ENCODE assay signal across 27 cellular contexts in genomic region chr1:160608514-160608913, GRCh38. TPM values are rescaled to one million over a fixed set of nuclear protein-coding genes. Genes with fewer than 3 reads are reported as not detected.
DNase-seq lines count a peak whose midpoint lies in the region; ATAC-seq and TF ChIP-seq lines count a peak whose summit lies in the region.
"Had no signal": no experiment of that assay in that cellular context is flagged by ENCODE, and none has a peak within 500 bp of the region (broad histone marks: within the 10 kb centered on the region; RNA-seq: fewer than 3 reads in every experiment).

No MANE protein-coding gene starts in this region.

- H3K9me2 ChIP-seq in SU-DHL-6 (replicated peaks; ENCODE audit: insufficient read depth, low read length): no peaks in the 10 kb centered on the region

- peaks cover 72% of the 10 kb centered on the region for H3K36me3 ChIP-seq in BLaER1
- peaks cover 63% of the 10 kb centered on the region for H3K36me3 ChIP-seq in CD4-positive, CD25-positive, alpha-beta regulatory T cell (ENCODE audit: control insufficient read depth, insufficient read depth, low read length)
- H3K36me3 ChIP-seq in SU-DHL-6 (ENCODE audit: low read length): peaks cover 7% of the 10 kb centered on the region; the same call in 1 of the 2 replicates
- H3K36me3 ChIP-seq in effector memory CD4-positive, alpha-beta T cell (ENCODE audit: control insufficient read depth, insufficient read depth, low read length): peaks cover 50% of the 10 kb centered on the region
- H3K36me3 ChIP-seq: neural progenitor cell, right lobe of liver, SJSA1, tibial artery had no signal

- ATAC-seq in CD4-positive, CD25-positive, alpha-beta regulatory T cell (ENCODE audit: low read depth in 2 of 2): no peak
- ATAC-seq in naive thymus-derived CD8-positive, alpha-beta T cell: no peak
- ATAC-seq: stimulated activated naive CD8-positive, alpha-beta T cell treated with anti-CD3 and anti-CD28 coated beads, Interleukin-15, amount 100 ng/mL, for 72 hours had no signal

- peak overlapping the region in 2 of 3 donors; percentile 49 to 81 for H3K27ac Mint-ChIP-seq in CD4-positive, CD25-positive, alpha-beta regulatory T cell
- H3K27ac Mint-ChIP-seq in naive thymus-derived CD8-positive, alpha-beta T cell: peak overlapping the region in 4 of 10 donors; percentile 8 to 63 (median 43)
- H3K27ac Mint-ChIP-seq in osteocyte (ENCODE audit: unreplicated experiment): no peak overlapping the region
- H3K27ac Mint-ChIP-seq: neural progenitor cell had no signal

- H3K27me3 Mint-ChIP-seq in CD4-positive, CD25-positive, alpha-beta regulatory T cell: no peaks in the 10 kb centered on the region
- no peaks in the 10 kb centered on the region for H3K27me3 Mint-ChIP-seq in naive thymus-derived CD8-positive, alpha-beta T cell
- peaks cover 35% of the 10 kb centered on the region for H3K27me3 Mint-ChIP-seq in osteocyte (ENCODE audit: unreplicated experiment)
- H3K27me3 Mint-ChIP-seq: central memory CD8-positive, alpha-beta T cell; stimulated activated naive CD8-positive, alpha-beta T cell treated with anti-CD3 and anti-CD28 coated beads, Interleukin-15, amount 100 ng/mL, for 72 hours had no signal

- peaks cover 0 to 7% (median 2%) of the 10 kb centered on the region in 7 donors for H3K9me3 Mint-ChIP-seq in CD4-positive, CD25-positive, alpha-beta regulatory T cell
- H3K9me3 Mint-ChIP-seq in naive thymus-derived CD8-positive, alpha-beta T cell: peaks cover 0 to 20% (median 9%) of the 10 kb centered on the region in 9 donors
- H3K9me3 Mint-ChIP-seq in osteocyte (ENCODE audit: unreplicated experiment): no peaks in the 10 kb centered on the region
- H3K9me3 Mint-ChIP-seq: central memory CD8-positive, alpha-beta T cell had no signal

- TF ChIP-seq CTCF in SU-DHL-6 (IDR thresholded peaks at IDR 0.05; ENCODE audit: insufficient read depth, low read length, poor library complexity, severe bottlenecking) (no peak), osteocyte (IDR thresholded peaks at IDR 0.05) (no peak)

- POLR2A ChIA-PET in naive thymus-derived CD8-positive, alpha-beta T cell (lab: Charles Lee): interaction anchor here (0.7 to 4.5 kb wide), 8 partner anchors 10 to 195 kb away, joined by 3 to 16 read pairs (median 4); no protein-coding TSS in a partner anchor

- H3K27me3 ChIP-seq in BLaER1 (no peaks in the 10 kb centered on the region), SU-DHL-6 (ENCODE audit: low read length) (no peaks in the 10 kb centered on the region)
- H3K27me3 ChIP-seq in CD4-positive, CD25-positive, alpha-beta regulatory T cell (ENCODE audit: control insufficient read depth, insufficient read depth, low read length): no peaks in the 10 kb centered on the region
- no peaks in the 10 kb centered on the region for H3K27me3 ChIP-seq in effector memory CD4-positive, alpha-beta T cell (replicated peaks; ENCODE audit: control insufficient read depth, insufficient read depth, low read length, poor library complexity, severe bottlenecking)
- H3K27me3 ChIP-seq: neural progenitor cell, right lobe of liver had no signal

- no peak overlapping the region for H2AFZ ChIP-seq in SU-DHL-6 (ENCODE audit: low read depth, low read length, severe bottlenecking)
- H2AFZ ChIP-seq: neural progenitor cell had no signal

- peaks cover 4% of the 10 kb centered on the region; the same call in 1 of the 2 replicates for H3F3A ChIP-seq in SU-DHL-6 (ENCODE audit: insufficient read depth)

- no peaks in the 10 kb centered on the region for H3K79me2 ChIP-seq in SU-DHL-6 (ENCODE audit: insufficient read depth, low read length)

- H4K20me1 ChIP-seq in BLaER1 (no peaks in the 10 kb centered on the region), SU-DHL-6 (ENCODE audit: low read depth, low read length) (no peaks in the 10 kb centered on the region)

- peaks cover 79% of the 10 kb centered on the region for H3K4me1 ChIP-seq in BLaER1
- peaks cover 11% of the 10 kb centered on the region for H3K4me1 ChIP-seq in CD4-positive, CD25-positive, alpha-beta regulatory T cell (ENCODE audit: control insufficient read depth, insufficient read depth, low read length, poor library complexity, severe bottlenecking)
- peaks cover 17% of the 10 kb centered on the region for H3K4me1 ChIP-seq in effector memory CD4-positive, alpha-beta T cell (ENCODE audit: control insufficient read depth, insufficient read depth, low read length, poor library complexity, severe bottlenecking)
- H3K4me1 ChIP-seq: neural progenitor cell, SJSA1, tibial artery had no signal

- H3K4me2 ChIP-seq in BLaER1: peak overlapping the region; percentile 42
- H3K4me2 ChIP-seq in SU-DHL-6 (ENCODE audit: low read depth, low read length, poor library complexity, severe bottlenecking): no peak overlapping the region
- H3K4me2 ChIP-seq: neural progenitor cell had no signal

- peaks cover 48% of the 10 kb centered on the region for H3K36me3 Mint-ChIP-seq in CD4-positive, CD25-positive, alpha-beta regulatory T cell
- H3K36me3 Mint-ChIP-seq in naive thymus-derived CD8-positive, alpha-beta T cell: peaks cover 5 to 30% (median 26%) of the 10 kb centered on the region in 3 donors
- H3K36me3 Mint-ChIP-seq in osteocyte (ENCODE audit: unreplicated experiment): no peaks in the 10 kb centered on the region
- H3K36me3 Mint-ChIP-seq: neural progenitor cell had no signal

- H3K27ac ChIP-seq in BLaER1: peak overlapping the region; percentile 66
- H3K27ac ChIP-seq in CD4-positive, CD25-positive, alpha-beta regulatory T cell (ENCODE audit: insufficient read depth, low read length, poor library complexity, severe bottlenecking): no peak overlapping the region
- 0 out of 2 replicates have a peak overlapping the region, but pooled peaks have one; percentile 16 for H3K27ac ChIP-seq in SU-DHL-6 (ENCODE audit: low read depth, low read length)
- peak overlapping the region; percentile 41 for H3K27ac ChIP-seq in effector memory CD4-positive, alpha-beta T cell (ENCODE audit: insufficient read depth, low read length, poor library complexity, severe bottlenecking)
- H3K27ac ChIP-seq: dorsolateral prefrontal cortex, neural progenitor cell, SJSA1, tibial artery, VCaP had no signal

- H3K4me3 ChIP-seq in BLaER1: no peak overlapping the region
- no peak overlapping the region for H3K4me3 ChIP-seq in CD4-positive, CD25-positive, alpha-beta regulatory T cell (ENCODE audit: low read depth, low read length)
- H3K4me3 ChIP-seq in SU-DHL-6 (ENCODE audit: insufficient read depth, low read length, poor library complexity, severe bottlenecking): no peak overlapping the region
- H3K4me3 ChIP-seq in effector memory CD4-positive, alpha-beta T cell (ENCODE audit: insufficient read depth, low read depth, low read length, poor library complexity, severe bottlenecking): no peak overlapping the region
- H3K4me3 ChIP-seq: dorsolateral prefrontal cortex, neural progenitor cell, right lobe of liver, SJSA1, tibial artery had no signal

- no peak overlapping the region for H3K4me3 Mint-ChIP-seq in CD4-positive, CD25-positive, alpha-beta regulatory T cell
- H3K4me3 Mint-ChIP-seq in naive thymus-derived CD8-positive, alpha-beta T cell: no peak overlapping the region
- no peak overlapping the region for H3K4me3 Mint-ChIP-seq in osteocyte (ENCODE audit: unreplicated experiment)
- H3K4me3 Mint-ChIP-seq: central memory CD8-positive, alpha-beta T cell; neural progenitor cell; stimulated activated naive CD8-positive, alpha-beta T cell treated with anti-CD3 and anti-CD28 coated beads, Interleukin-15, amount 100 ng/mL, for 72 hours had no signal

- H3K9ac ChIP-seq in BLaER1: peak overlapping the region; percentile 32; the same call in 1 of the 2 replicates
- H3K9ac ChIP-seq in SU-DHL-6 (ENCODE audit: low read length): no peak overlapping the region
- H3K9ac ChIP-seq: neural progenitor cell had no signal

- DNase-seq in CD4-positive, CD25-positive, alpha-beta regulatory T cell: no peak
- no peak for DNase-seq in effector memory CD4-positive, alpha-beta T cell
- no peak for DNase-seq in LoVo (ENCODE audit: low spot score)
- no peak for DNase-seq in naive thymus-derived CD8-positive, alpha-beta T cell
- no peak for DNase-seq in osteocyte (ENCODE audit: extremely low spot score, unreplicated experiment)
- DNase-seq: activated naive CD4-positive, alpha-beta T cell treated with anti-CD3 and anti-CD28 coated beads, Interleukin-2, amount 50 U/mL, for 16 hours; activated T-cell treated with anti-CD3 and anti-CD28 coated beads for 4 hours; dorsolateral prefrontal cortex; GDM1; islet precursor cell; KG1; NCI-H510A; posterior cingulate gyrus; right lobe of liver; stimulated activated CD4-positive, alpha-beta T cell treated with anti-CD3 and anti-CD28 coated beads, Interleukin-12 subunit alpha, Interleukin-12 subunit beta, amount 100 ng/mL, for 4 hours; stimulated activated CD4-positive, alpha-beta T cell treated with anti-CD3 and anti-CD28 coated beads, Interleukin-4, amount 100 ng/mL, for 24 hours; stimulated activated naive CD8-positive, alpha-beta T cell treated with anti-CD3 and anti-CD28 coated beads, Interleukin-15, amount 100 ng/mL, for 72 hours; tibial artery had no signal

- H3K9me3 ChIP-seq in BLaER1 (peaks cover 17% of the 10 kb centered on the region), SU-DHL-6 (ENCODE audit: insufficient read depth, low read length) (no peaks in the 10 kb centered on the region)
- peaks cover 0 to 3% of the 10 kb centered on the region in 2 experiments for H3K9me3 ChIP-seq in CD4-positive, CD25-positive, alpha-beta regulatory T cell (ENCODE audit: control insufficient read depth in 2 of 2, low read length in 2 of 2)
- H3K9me3 ChIP-seq in effector memory CD4-positive, alpha-beta T cell (ENCODE audit: control insufficient read depth, low read length): no peaks in the 10 kb centered on the region
- H3K9me3 ChIP-seq: right lobe of liver, SJSA1, tibial artery had no signal

- H3K4me1 Mint-ChIP-seq in CD4-positive, CD25-positive, alpha-beta regulatory T cell: peaks cover 8 to 35% (median 29%) of the 10 kb centered on the region in 4 donors
- H3K4me1 Mint-ChIP-seq in naive thymus-derived CD8-positive, alpha-beta T cell: peaks cover 9 to 31% (median 26%) of the 10 kb centered on the region in 4 donors
- H3K4me1 Mint-ChIP-seq in osteocyte (ENCODE audit: unreplicated experiment): no peaks in the 10 kb centered on the region

RNA-seq across cellular contexts. Expression of gene CD84, which starts 29.2 kb away (rescaled TPM):
- 135 TPM for total RNA-seq in CD4-positive, CD25-positive, alpha-beta regulatory T cell
- 10 to 100 TPM; 20.7 to 36.4 (median 27.1) TPM for polyA plus RNA-seq in CD4-positive, CD25-positive, alpha-beta regulatory T cell
- 10 to 100 TPM; 81.5 to 83.4 TPM for total RNA-seq in naive thymus-derived CD8-positive, alpha-beta T cell
- polyA plus RNA-seq in naive thymus-derived CD8-positive, alpha-beta T cell: 10 to 100 TPM; 17.5 to 19.0 (median 18.1) TPM
- total RNA-seq in osteocyte: not detected in 2 replicates
- total RNA-seq: endothelial cell of umbilical vein, glomerular endothelial cell, RPMI7951, SJSA1 had no signal
- polyA plus RNA-seq: endothelial cell of umbilical vein had no signal

RNA-seq across cellular contexts. Expression of gene SLAMF1, which starts 38.3 kb away (rescaled TPM):
- total RNA-seq in CD4-positive, CD25-positive, alpha-beta regulatory T cell: 70.3 TPM
- 10 to 100 TPM; 33.5 to 45.4 (median 39.5) TPM for polyA plus RNA-seq in CD4-positive, CD25-positive, alpha-beta regulatory T cell
- 10 to 100 TPM in 1 of 2 experiments, 1 to 10 TPM in 1; 9.8 to 11.1 TPM for total RNA-seq in naive thymus-derived CD8-positive, alpha-beta T cell
- polyA plus RNA-seq in naive thymus-derived CD8-positive, alpha-beta T cell: 1 to 10 TPM; 1.7 to 3.9 (median 3.7) TPM
- not detected in 2 replicates for total RNA-seq in osteocyte
- total RNA-seq: endothelial cell of umbilical vein, glomerular endothelial cell, SJSA1 had no signal
- polyA plus RNA-seq: endothelial cell of umbilical vein had no signal

Comparison
In these comparisons a context has a peak if more than half of its experiments do, and no peak if none do; other contexts are left out.
1. RNA of gene CD84, which starts 29.2 kb away (total RNA-seq): 135 TPM in CD4-positive, CD25-positive, alpha-beta regulatory T cell (single experiment) and 81.5 to 83.4 TPM in naive thymus-derived CD8-positive, alpha-beta T cell; not detected in osteocyte; every median in the first group is over 10 times any median in the second.
2. RNA of gene SLAMF1, which starts 38.3 kb away (total RNA-seq): 70.3 TPM in CD4-positive, CD25-positive, alpha-beta regulatory T cell (single experiment) and 9.8 to 11.1 TPM in naive thymus-derived CD8-positive, alpha-beta T cell; not detected in osteocyte; every median in the first group is over 10 times any median in the second.